21 cellular contexts compared by ENCODE assay signal in genomic region chr3:24017305-24017704, GRCh38.
DNase-seq lines count a peak whose midpoint lies in the region; ATAC-seq and TF ChIP-seq lines count a peak whose summit lies in the region.
"Had no signal": no experiment of that assay in that cellular context is flagged by ENCODE, and none has a peak within 500 bp of the region (broad histone marks: within the 10 kb centered on the region; RNA-seq: fewer than 3 reads in every experiment).

No MANE protein-coding gene starts in this region.

- TF ChIP-seq POLR2A in esophagus squamous epithelium (IDR thresholded peaks at IDR 0.05) (no peak), uterus (IDR thresholded peaks at IDR 0.05) (no peak)

- DNase-seq in Right ventricle myocardium inferior (ENCODE audit: missing footprints) = no peak
- DNase-seq in cardiac septum (ENCODE audit: low spot score) = no peak
- DNase-seq in esophagus squamous epithelium (lab: John Stamatoyannopoulos, UW) = no peak
- peak; percentile 47 for DNase-seq in myocyte (ENCODE audit: low read depth)
- DNase-seq in uterus = no peak
- DNase-seq in NCI-H526 treated with DMSO at 0.1 percent for 48 hours (lab: John Stamatoyannopoulos, UW) = no peak
- DNase-seq in coronary artery (ENCODE audit: low spot score) = no peak
- DNase-seq: Calu3; CD4-positive, alpha-beta memory T cell; H7; HFFc6; KG1; NCI-H1417 treated with DMSO at 0.1 percent for 48 hours; NCI-H187 treated with DMSO at 0.1 percent for 48 hours; NCI-H226; NCI-H526; NK-92 treated with Interleukin-12 subunit alpha and Interleukin-12 subunit beta, amount 100 ng/mL, for 24 hours; SHP77 treated with DMSO at 0.1 percent for 48 hours had no signal

- peak overlapping the region in 3 of 4 donors; percentile 5 to 81 (median 17) for H3K27ac ChIP-seq in esophagus squamous epithelium
- peak overlapping the region; percentile 27 to 47 for H3K27ac ChIP-seq in uterus
- H3K27ac ChIP-seq in coronary artery = no peak overlapping the region
- H3K27ac ChIP-seq: A549 had no signal

- H3K4me3 ChIP-seq in esophagus squamous epithelium (no peak overlapping the region), uterus (no peak overlapping the region), coronary artery (no peak overlapping the region)
- H3K4me3 ChIP-seq: A549 had no signal

- TF ChIP-seq CTCF in esophagus squamous epithelium (IDR thresholded peaks at IDR 0.05) (no peak), uterus (IDR thresholded peaks at IDR 0.05) (no peak), coronary artery (IDR thresholded peaks at IDR 0.05) (no peak)

- intact Hi-C loops in Right ventricle myocardium inferior (cut with DNase I) = no loop called here
- intact Hi-C loops in cardiac septum (cut with DNase I) = no loop called here
- intact Hi-C loops in esophagus squamous epithelium (cut with DNase I) = no loop called here
- intact Hi-C loops in uterus (cut with DNase I; ENCODE audit: low total_unique reads) = no loop called here

- H3K27me3 ChIP-seq in esophagus squamous epithelium = no peaks in the 10 kb centered on the region
- H3K27me3 ChIP-seq in uterus = no peaks in the 10 kb centered on the region

- H3K4me1 ChIP-seq in esophagus squamous epithelium (peaks cover 0 to 57% (median 14%) of the 10 kb centered on the region in 3 donors), uterus (no peaks in the 10 kb centered on the region)
- H3K4me1 ChIP-seq: A549 had no signal

- ATAC-seq in Right ventricle myocardium inferior = peak; percentile 78
- ATAC-seq in GM21737 (IDR thresholded peaks at IDR 0.05; ENCODE audit: unreplicated experiment) = no peak
- ATAC-seq: A549, SK-N-SH treated with all-trans-retinoic acid at 6 μM for 48 hours had no signal

- H3K9me3 ChIP-seq in esophagus squamous epithelium (no peaks in the 10 kb centered on the region), uterus (no peaks in the 10 kb centered on the region)
- H3K9me3 ChIP-seq: A549 had no signal

- H3K36me3 ChIP-seq in esophagus squamous epithelium = no peaks in the 10 kb centered on the region
- no peaks in the 10 kb centered on the region for H3K36me3 ChIP-seq in uterus

Comparison
In these comparisons a context has a peak if more than half of its experiments do, and no peak if none do; other contexts are left out.
1. H3K27ac ChIP-seq: peak in esophagus squamous epithelium (3 of 4) and uterus (2 of 2); none in coronary artery (0 of 2).